In the genomic region with DNA sequence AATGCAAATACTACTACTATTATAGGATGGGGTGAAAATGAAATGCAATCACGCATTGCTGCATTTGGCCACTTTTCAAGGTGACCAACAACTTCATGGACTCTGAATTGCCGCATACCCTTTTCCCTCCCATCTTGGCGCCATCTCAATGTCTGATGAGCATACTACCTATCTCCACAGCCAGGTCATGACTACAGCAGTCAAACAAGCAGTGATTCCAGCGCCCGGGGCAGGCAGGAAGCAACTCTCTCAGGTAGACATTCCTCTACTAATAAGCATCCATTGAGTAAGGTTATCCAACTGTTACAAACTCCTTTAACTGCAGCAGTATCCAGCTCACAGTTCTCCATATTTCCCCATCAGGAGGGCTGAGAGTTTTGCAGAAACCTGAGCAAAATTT, we compare ENCODE assay signal across 15 cellular contexts.
DNase-seq lines count a peak whose midpoint lies in the region; ATAC-seq and TF ChIP-seq lines count a peak whose summit lies in the region.
"Had no signal": no experiment of that assay in that cellular context is flagged by ENCODE, and none has a peak within 500 bp of the region (broad histone marks: within the 10 kb centered on the region; RNA-seq: fewer than 3 reads in every experiment).

No MANE protein-coding gene starts in this region.

- H3K9me2 ChIP-seq in GM23338 (ENCODE audit: insufficient read depth), result no peaks in the 10 kb centered on the region; the same call in 1 of the 2 replicates

- H3K36me3 ChIP-seq in vagina (no peaks in the 10 kb centered on the region), GM23338 (ENCODE audit: insufficient read depth) (no peaks in the 10 kb centered on the region)
- H3K36me3 ChIP-seq: HAP-1 had no signal

- H3K9me3 Mint-ChIP-seq in GM23338, result no peaks in the 10 kb centered on the region; the same call in 2 of the 3 replicates
- no peaks in the 10 kb centered on the region for H3K9me3 Mint-ChIP-seq in natural killer cell
- H3K9me3 Mint-ChIP-seq: CD8-positive, alpha-beta T cell had no signal

- no peaks in the 10 kb centered on the region for H3K27me3 ChIP-seq in vagina
- H3K27me3 ChIP-seq in GM23338 (ENCODE audit: insufficient read depth), result no peaks in the 10 kb centered on the region

- no peak for TF ChIP-seq CTCF in vagina (IDR thresholded peaks at IDR 0.05)
- no peak for TF ChIP-seq CTCF in GM23338 (conservative IDR thresholded peaks at IDR 0.05; ENCODE audit: low read depth in 2 of 2)
- no peak for TF ChIP-seq CTCF in natural killer cell (IDR thresholded peaks at IDR 0.05)

- no peak overlapping the region for H2AFZ ChIP-seq in GM23338

- no peaks in the 10 kb centered on the region for H3F3A ChIP-seq in GM23338 (replicated peaks; ENCODE audit: low read depth)

- intact Hi-C loops in sciatic nerve (cut with DNase I) (no loop called here), vagina (cut with DNase I) (no loop called here), cardiac septum (cut with DNase I) (no loop called here), natural killer cell (cut with micrococcal nuclease) (no loop called here)

- peaks cover 10% of the 10 kb centered on the region for H3K4me1 Mint-ChIP-seq in GM23338
- H3K4me1 Mint-ChIP-seq in natural killer cell, result no peaks in the 10 kb centered on the region
- H3K4me1 Mint-ChIP-seq: CD14-positive monocyte had no signal

- H3K36me3 Mint-ChIP-seq in GM23338 (ENCODE audit: low read depth), result 0 out of 3 replicates have a peak, but pooled peaks cover 3% of the 10 kb centered on the region
- H3K36me3 Mint-ChIP-seq in natural killer cell, result no peaks in the 10 kb centered on the region
- H3K36me3 Mint-ChIP-seq: CD14-positive monocyte; CD8-positive, alpha-beta T cell had no signal

- TF ChIP-seq POLR2A in vagina (IDR thresholded peaks at IDR 0.05), result no peak

- no peaks in the 10 kb centered on the region for H3K9me3 ChIP-seq in vagina
- H3K9me3 ChIP-seq: HAP-1 had no signal

- H3K4me3 Mint-ChIP-seq in GM23338 (no peak overlapping the region), natural killer cell (no peak overlapping the region)
- H3K4me3 Mint-ChIP-seq: CD14-positive monocyte; CD8-positive, alpha-beta T cell had no signal

- H3K27me3 Mint-ChIP-seq in GM23338 (ENCODE audit: insufficient read depth, low read depth, poor library complexity) (peaks cover 13% of the 10 kb centered on the region), natural killer cell (ENCODE audit: low read depth in 2 of 2) (peaks cover 10 to 39% of the 10 kb centered on the region in 2 donors)

- DNase-seq in activated CD8-positive, alpha-beta memory T cell treated with anti-CD3 and anti-CD28 coated beads for 24 hours, result peak; percentile 15
- no peak for DNase-seq in activated CD8-positive, alpha-beta memory T cell treated with anti-CD3 and anti-CD28 coated beads, Interleukin-2, amount 50 U/mL, for 4 hours
- DNase-seq in left lobe of liver (ENCODE audit: low spot score) (peak; percentile 18), sciatic nerve (ENCODE audit: low spot score) (peak; percentile 30), vagina (ENCODE audit: extremely low spot score in 2 of 2) (peak; percentile 7 to 44), GM23338 (ENCODE audit: low spot score) (no peak), cardiac septum (ENCODE audit: low spot score) (no peak), natural killer cell (no peak)
- DNase-seq: CD8-positive, alpha-beta T cell; COR-L47; DND-41; GDM1 had no signal

- H3K4me1 ChIP-seq in vagina (peaks cover 3% of the 10 kb centered on the region), GM23338 (ENCODE audit: insufficient read depth) (no peaks in the 10 kb centered on the region; the same call in 1 of the 2 replicates)
- H3K4me1 ChIP-seq: HAP-1 had no signal

- no peaks in the 10 kb centered on the region for H3K79me2 ChIP-seq in GM23338 (replicated peaks; ENCODE audit: insufficient read depth)

- no peak overlapping the region for H3K27ac ChIP-seq in vagina
- no peak overlapping the region for H3K27ac ChIP-seq in GM23338 (ENCODE audit: low read depth)
- H3K27ac ChIP-seq: 22Rv1 had no signal

- H3K4me3 ChIP-seq in vagina, result no peak overlapping the region
- no peak overlapping the region for H3K4me3 ChIP-seq in GM23338
- H3K4me3 ChIP-seq: HAP-1 had no signal

- H4K20me1 ChIP-seq in GM23338 (replicated peaks; ENCODE audit: insufficient read depth), result no peaks in the 10 kb centered on the region

- no peak for ATAC-seq in left lobe of liver
- no peak for ATAC-seq in sciatic nerve
- no peak for ATAC-seq in GM23338
- no peak for ATAC-seq in natural killer cell
- ATAC-seq: CD8-positive, alpha-beta T cell had no signal

- H3K27ac Mint-ChIP-seq in GM23338, result no peak overlapping the region
- no peak overlapping the region for H3K27ac Mint-ChIP-seq in natural killer cell
- H3K27ac Mint-ChIP-seq: CD14-positive monocyte; CD8-positive, alpha-beta T cell had no signal

- H3K4me2 ChIP-seq in GM23338, result no peak overlapping the region

TF ChIP-seq in GM23338, 12 proteins besides CTCF, POLR2A, EP300 and RAD21 (continues in another document):
- TF ChIP-seq NANOG (IDR thresholded peaks at IDR 0.05; ENCODE audit: borderline replicate concordance) (no peak), EZH2 (IDR thresholded peaks at IDR 0.05; ENCODE audit: low read depth, unreplicated experiment) (no peak), POLR2AphosphoS5 (IDR thresholded peaks at IDR 0.05; ENCODE audit: low read depth) (no peak), CREB1 (CRISPR knock-in tag; IDR thresholded peaks at IDR 0.05; ENCODE audit: low read depth) (no peak), ZNF331 (CRISPR knock-in tag; IDR thresholded peaks at IDR 0.05; ENCODE audit: low read depth) (no peak), ZNF114 (CRISPR knock-in tag; IDR thresholded peaks at IDR 0.05) (no peak), STAT1 (IDR thresholded peaks at IDR 0.05; ENCODE audit: unreplicated experiment) (no peak), JUNB (IDR thresholded peaks at IDR 0.05; ENCODE audit: unreplicated experiment) (no peak), EZH2phosphoT487 (IDR thresholded peaks at IDR 0.05; ENCODE audit: unreplicated experiment) (no peak)
- TF ChIP-seq, protein P1, sequence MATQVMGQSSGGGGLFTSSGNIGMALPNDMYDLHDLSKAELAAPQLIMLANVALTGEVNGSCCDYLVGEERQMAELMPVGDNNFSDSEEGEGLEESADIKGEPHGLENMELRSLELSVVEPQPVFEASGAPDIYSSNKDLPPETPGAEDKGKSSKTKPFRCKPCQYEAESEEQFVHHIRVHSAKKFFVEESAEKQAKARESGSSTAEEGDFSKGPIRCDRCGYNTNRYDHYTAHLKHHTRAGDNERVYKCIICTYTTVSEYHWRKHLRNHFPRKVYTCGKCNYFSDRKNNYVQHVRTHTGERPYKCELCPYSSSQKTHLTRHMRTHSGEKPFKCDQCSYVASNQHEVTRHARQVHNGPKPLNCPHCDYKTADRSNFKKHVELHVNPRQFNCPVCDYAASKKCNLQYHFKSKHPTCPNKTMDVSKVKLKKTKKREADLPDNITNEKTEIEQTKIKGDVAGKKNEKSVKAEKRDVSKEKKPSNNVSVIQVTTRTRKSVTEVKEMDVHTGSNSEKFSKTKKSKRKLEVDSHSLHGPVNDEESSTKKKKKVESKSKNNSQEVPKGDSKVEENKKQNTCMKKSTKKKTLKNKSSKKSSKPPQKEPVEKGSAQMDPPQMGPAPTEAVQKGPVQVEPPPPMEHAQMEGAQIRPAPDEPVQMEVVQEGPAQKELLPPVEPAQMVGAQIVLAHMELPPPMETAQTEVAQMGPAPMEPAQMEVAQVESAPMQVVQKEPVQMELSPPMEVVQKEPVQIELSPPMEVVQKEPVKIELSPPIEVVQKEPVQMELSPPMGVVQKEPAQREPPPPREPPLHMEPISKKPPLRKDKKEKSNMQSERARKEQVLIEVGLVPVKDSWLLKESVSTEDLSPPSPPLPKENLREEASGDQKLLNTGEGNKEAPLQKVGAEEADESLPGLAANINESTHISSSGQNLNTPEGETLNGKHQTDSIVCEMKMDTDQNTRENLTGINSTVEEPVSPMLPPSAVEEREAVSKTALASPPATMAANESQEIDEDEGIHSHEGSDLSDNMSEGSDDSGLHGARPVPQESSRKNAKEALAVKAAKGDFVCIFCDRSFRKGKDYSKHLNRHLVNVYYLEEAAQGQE (IDR thresholded peaks at IDR 0.05; ENCODE audit: unreplicated experiment), result no peak
- TF ChIP-seq, protein P2, sequence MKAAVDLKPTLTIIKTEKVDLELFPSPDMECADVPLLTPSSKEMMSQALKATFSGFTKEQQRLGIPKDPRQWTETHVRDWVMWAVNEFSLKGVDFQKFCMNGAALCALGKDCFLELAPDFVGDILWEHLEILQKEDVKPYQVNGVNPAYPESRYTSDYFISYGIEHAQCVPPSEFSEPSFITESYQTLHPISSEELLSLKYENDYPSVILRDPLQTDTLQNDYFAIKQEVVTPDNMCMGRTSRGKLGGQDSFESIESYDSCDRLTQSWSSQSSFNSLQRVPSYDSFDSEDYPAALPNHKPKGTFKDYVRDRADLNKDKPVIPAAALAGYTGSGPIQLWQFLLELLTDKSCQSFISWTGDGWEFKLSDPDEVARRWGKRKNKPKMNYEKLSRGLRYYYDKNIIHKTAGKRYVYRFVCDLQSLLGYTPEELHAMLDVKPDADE (IDR thresholded peaks at IDR 0.05), result no peak

Comparison
In these comparisons a context has a peak if more than half of its experiments do, and no peak if none do; other contexts are left out.
1. DNase-seq: peak in activated CD8-positive, alpha-beta memory T cell treated with anti-CD3 and anti-CD28 coated beads for 24 hours (single experiment), left lobe of liver (single experiment), sciatic nerve (single experiment) and vagina (2 of 2); none in activated CD8-positive, alpha-beta memory T cell treated with anti-CD3 and anti-CD28 coated beads, Interleukin-2, amount 50 U/mL, for 4 hours (single experiment), GM23338 (single experiment), cardiac septum (single experiment) and natural killer cell (single experiment).